8 cellular contexts compared by ENCODE assay signal in the genomic region with DNA sequence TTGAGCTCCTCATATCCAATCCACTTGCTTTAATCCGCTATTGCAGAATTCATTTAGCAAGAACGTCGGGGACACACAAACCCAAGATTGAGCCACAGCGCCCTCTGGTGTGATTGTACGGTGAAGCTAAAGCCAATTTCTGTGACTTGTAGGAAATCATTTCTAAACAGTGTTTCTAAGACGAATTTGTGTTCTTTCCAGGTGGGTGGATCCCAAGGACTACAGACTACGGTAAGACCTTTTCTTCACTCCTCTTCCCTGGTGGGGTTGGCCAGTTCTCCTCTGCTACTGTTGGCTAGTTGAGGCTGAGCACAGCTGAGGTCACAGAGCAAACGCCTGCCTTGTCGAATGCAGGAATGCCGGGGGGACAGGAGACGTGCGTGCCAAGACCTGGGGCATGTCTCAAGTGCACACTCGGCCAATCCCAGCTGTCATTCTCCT. TPM values are rescaled to one million over a fixed set of nuclear protein-coding genes. Genes with fewer than 3 reads are reported as not detected.
DNase-seq lines count a peak whose midpoint lies in the region; ATAC-seq and TF ChIP-seq lines count a peak whose summit lies in the region.

No MANE protein-coding gene starts in this region.

- H3K4me3 Mint-ChIP-seq in HFFc6 (no peak overlapping the region), naive B cell (no peak overlapping the region)

- H3K36me3 Mint-ChIP-seq in HFFc6 (ENCODE audit: low read depth) (no peaks in the 10 kb centered on the region), naive B cell (no peaks in the 10 kb centered on the region)

- ATAC-seq in esophagus mucosa (peak; percentile 57), naive B cell (ENCODE audit: low read depth in 2 of 2) (no peak), GM21360 (IDR thresholded peaks at IDR 0.05; ENCODE audit: unreplicated experiment) (no peak)

- peak; percentile 24 for DNase-seq in BJ (ENCODE audit: low read depth)
- DNase-seq in HFFc6 = peak; percentile 60
- DNase-seq in NOMO-1 (lab: John Stamatoyannopoulos, UW; ENCODE audit: unreplicated experiment in 2 of 2) = peak; percentile 36 to 51
- peak; percentile 89 for DNase-seq in activated CD8-positive, alpha-beta memory T cell treated with anti-CD3 and anti-CD28 coated beads, Interleukin-2, amount 50 U/mL, for 48 hours
- peak; percentile 31 for DNase-seq in naive B cell
- peak; percentile 38 to 58 for DNase-seq in stimulated activated CD8-positive, alpha-beta memory T cell treated with anti-CD3 and anti-CD28 coated beads, Interleukin-7, amount 100 ng/mL, for 4 hours (ENCODE audit: low read depth in 2 of 2)

- H3K27me3 Mint-ChIP-seq in HFFc6 (ENCODE audit: insufficient read depth) = peaks cover 20% of the 10 kb centered on the region
- H3K27me3 Mint-ChIP-seq in naive B cell = peaks cover 24 to 37% (median 34%) of the 10 kb centered on the region in 3 donors

- CTCF ChIA-PET in BJ (lab: Yijun Ruan, JAX) = interaction anchor here (0.5 to 2.7 kb wide), 53 partner anchors 9 to 411 kb away, joined by 3 to 49 read pairs (median 5); a partner anchor contains a TSS

- no peak overlapping the region for H3K27ac Mint-ChIP-seq in HFFc6
- H3K27ac Mint-ChIP-seq in naive B cell = no peak overlapping the region

- no peaks in the 10 kb centered on the region for H3K36me3 ChIP-seq in BJ (ENCODE audit: control insufficient read depth, insufficient read depth, low read length)

- no peak overlapping the region for H3K4me3 ChIP-seq in BJ (ENCODE audit: low read depth, low read length)

- TF ChIP-seq CTCF in BJ (IDR thresholded peaks at IDR 0.05; ENCODE audit: insufficient read depth, low read depth, low read length) (peak; percentile 89), HFFc6 (IDR thresholded peaks at IDR 0.05) (peak; percentile 89)

- H3K9me3 Mint-ChIP-seq in HFFc6 = no peaks in the 10 kb centered on the region
- H3K9me3 Mint-ChIP-seq in naive B cell = peaks cover 0 to 2% (median 0%) of the 10 kb centered on the region in 7 donors

- H3K27me3 ChIP-seq in BJ (ENCODE audit: control insufficient read depth, insufficient read depth, low read length) = peaks cover 7% of the 10 kb centered on the region; the same call in 1 of the 2 replicates

- H3K4me1 Mint-ChIP-seq in HFFc6 (ENCODE audit: low read depth) = peaks cover 17% of the 10 kb centered on the region
- no peaks in the 10 kb centered on the region for H3K4me1 Mint-ChIP-seq in naive B cell

- POLR2A ChIA-PET in BJ (lab: Charles Lee) = no interaction called here

RNA-seq across cellular contexts. Expression of a gene that starts 5.2 kb away (rescaled TPM):
- polyA plus RNA-seq in BJ (2011; rRNA removed) = 0.01 TPM in 1 of 2 replicates, not detected in the other
- polyA minus RNA-seq in BJ (2011; rRNA and poly(A)+ RNA removed) = not detected in 2 replicates
- under 1 TPM in 5 of 6 experiments, not detected in 1; 0.05 to 0.17 (median 0.07) TPM for total RNA-seq in HFFc6 (2021; fragmentation: NEBNext Ultra II Directional; extraction: Animal tissue kit (Norgen Biotek cat#: 25700))
- total RNA-seq in esophagus mucosa = 1.6 TPM
- polyA plus RNA-seq in naive B cell (ENCODE audit: low read depth in 6 of 6) = not detected

Comparison
In these comparisons a context has a peak if more than half of its experiments do, and no peak if none do; other contexts are left out.
1. DNase-seq: peak in every context shown above with its lines; median percentile 89 in activated CD8-positive, alpha-beta memory T cell treated with anti-CD3 and anti-CD28 coated beads, Interleukin-2, amount 50 U/mL, for 48 hours; 60 in HFFc6; 48 in stimulated activated CD8-positive, alpha-beta memory T cell treated with anti-CD3 and anti-CD28 coated beads, Interleukin-7, amount 100 ng/mL, for 4 hours; 44 in NOMO-1; 31 in naive B cell; 24 in BJ.